1 cellular context compared by ENCODE assay signal in genomic region chr2:9765611-9766531, GRCh38.
TF ChIP-seq lines count a peak whose summit lies in the region.

No MANE protein-coding gene starts in this region.

TF ChIP-seq in WTC11, 78 proteins besides CTCF, POLR2A, EP300 and RAD21 (continued from another document):
- TF ChIP-seq ATF2 (CRISPR knock-in tag; IDR thresholded peaks at IDR 0.05; ENCODE audit: borderline replicate concordance, low read depth) (no peak), TEAD4 (CRISPR knock-in tag; IDR thresholded peaks at IDR 0.05) (no peak), CREM (CRISPR knock-in tag; IDR thresholded peaks at IDR 0.05) (no peak), IRF1 (CRISPR knock-in tag; IDR thresholded peaks at IDR 0.05) (no peak), USF2 (CRISPR knock-in tag; IDR thresholded peaks at IDR 0.05) (peak; percentile 27; the same call in 1 of the 2 replicates)
